Comparison of ENCODE assay signal across 16 cellular contexts in the genomic region with DNA sequence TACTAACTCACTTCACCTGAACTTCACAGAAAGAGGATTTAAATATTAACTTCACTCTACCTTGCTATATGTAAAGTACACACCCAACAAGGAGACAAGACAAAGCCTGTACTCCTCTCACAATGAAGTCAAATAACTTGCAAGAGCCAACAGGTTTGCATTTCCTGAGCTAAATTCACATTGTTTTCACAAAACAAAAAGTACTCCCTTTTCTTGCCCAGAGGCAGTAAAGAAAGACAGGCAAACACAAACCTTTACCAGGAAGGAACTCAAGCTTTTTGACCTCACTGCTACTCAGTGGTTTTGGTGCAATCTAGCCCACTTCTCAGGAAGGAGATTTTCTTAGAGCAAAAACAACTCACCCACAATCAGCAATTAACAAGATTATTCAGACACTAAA. TPM values are rescaled to one million over a fixed set of nuclear protein-coding genes. Genes with fewer than 3 reads are reported as not detected.
A peak's percentile ranks its signal among the peaks of the same experiment; 100 is the strongest.
DNase-seq lines count a peak whose midpoint lies in the region; ATAC-seq, FAIRE-seq and TF ChIP-seq lines count a peak whose summit lies in the region.
"Had no signal": no experiment of that assay in that cellular context is flagged by ENCODE, and none has a peak within 500 bp of the region (broad histone marks: within the 10 kb centered on the region; RNA-seq: fewer than 3 reads in every experiment).

No MANE protein-coding gene starts in this region.

- TF ChIP-seq CTCF in KMS-11 (conservative IDR thresholded peaks at IDR 0.05; ENCODE audit: low read depth, low read length) = no peak
- TF ChIP-seq CTCF in bronchial epithelial cell (IDR thresholded peaks at IDR 0.05; ENCODE audit: insufficient read depth, low read length, severe bottlenecking) = no peak
- no peak for TF ChIP-seq CTCF in natural killer cell (IDR thresholded peaks at IDR 0.05)
- no peak for TF ChIP-seq CTCF in esophagus muscularis mucosa (IDR thresholded peaks at IDR 0.05)

- no peaks in the 10 kb centered on the region for H4K20me1 ChIP-seq in KMS-11 (ENCODE audit: insufficient read depth)

- H3K9me3 ChIP-seq in esophagus muscularis mucosa = no peaks in the 10 kb centered on the region
- H3K9me3 ChIP-seq: sigmoid colon, thoracic aorta had no signal

- H3K36me3 Mint-ChIP-seq in natural killer cell = no peaks in the 10 kb centered on the region

- peaks cover 33% of the 10 kb centered on the region for H3K4me1 ChIP-seq in KMS-11 (ENCODE audit: low read depth, poor library complexity, severe bottlenecking)
- peaks cover 3 to 9% (median 8%) of the 10 kb centered on the region in 4 donors for H3K4me1 ChIP-seq in esophagus muscularis mucosa

- no peak for TF ChIP-seq EP300 in esophagus muscularis mucosa (IDR thresholded peaks at IDR 0.05)

- no peaks in the 10 kb centered on the region for H3K27me3 Mint-ChIP-seq in natural killer cell (ENCODE audit: low read depth in 2 of 2)

- peak overlapping the region; percentile 82 to 89 for H3K27ac Mint-ChIP-seq in natural killer cell

- H2AFZ ChIP-seq in KMS-11 (ENCODE audit: low read depth) = no peak overlapping the region; the same call in 1 of the 2 replicates

- peak overlapping the region; percentile 71 for H3K4me2 ChIP-seq in KMS-11

- TF ChIP-seq POLR2A in GM12891 (IDR thresholded peaks at IDR 0.05; ENCODE audit: low read depth, low read length) (no peak), esophagus muscularis mucosa (IDR thresholded peaks at IDR 0.05; ENCODE audit: low read depth) (no peak)

- H3K27me3 ChIP-seq in KMS-11 (ENCODE audit: insufficient read depth, low read depth) (no peaks in the 10 kb centered on the region), bronchial epithelial cell (ENCODE audit: control insufficient read depth, insufficient read depth, low read length) (no peaks in the 10 kb centered on the region), esophagus muscularis mucosa (no peaks in the 10 kb centered on the region)
- H3K27me3 ChIP-seq: brain microvascular endothelial cell, sigmoid colon had no signal

- H3K4me3 Mint-ChIP-seq in natural killer cell = peak overlapping the region; percentile 84

- peaks cover 4% of the 10 kb centered on the region; the same call in 1 of the 2 replicates for H3K79me2 ChIP-seq in KMS-11 (ENCODE audit: insufficient read depth, low read depth)

- ATAC-seq in natural killer cell (peak; percentile 58 to 83 (median 69)), HG02642 (IDR thresholded peaks at IDR 0.05; ENCODE audit: poor library complexity, unreplicated experiment) (no peak)

- intact Hi-C loops in natural killer cell (cut with micrococcal nuclease) = loop anchor here (1.0 to 5.0 kb wide), 2 partner anchors 9 to 213 kb away; no protein-coding TSS in a partner anchor
- intact Hi-C loops in esophagus muscularis mucosa (cut with DNase I) = no loop called here

- peaks cover 57 to 64% of the 10 kb centered on the region in 2 donors for H3K4me1 Mint-ChIP-seq in natural killer cell

- H3K27ac ChIP-seq in KMS-11 (peak overlapping the region; percentile 68), esophagus muscularis mucosa (replicated peaks in 1 of 4) (no peak overlapping the region)
- H3K27ac ChIP-seq: brain microvascular endothelial cell, sigmoid colon, thoracic aorta, WERI-Rb-1 had no signal

- H3K36me3 ChIP-seq in KMS-11 (ENCODE audit: insufficient read depth) = no peaks in the 10 kb centered on the region
- no peaks in the 10 kb centered on the region for H3K36me3 ChIP-seq in bronchial epithelial cell (ENCODE audit: control insufficient read depth, insufficient read depth, low read length)
- no peaks in the 10 kb centered on the region for H3K36me3 ChIP-seq in esophagus muscularis mucosa
- H3K36me3 ChIP-seq: brain microvascular endothelial cell, sigmoid colon, thoracic aorta, WERI-Rb-1 had no signal

- peak overlapping the region; percentile 27; the same call in 1 of the 2 replicates for H3K9ac ChIP-seq in KMS-11

- H3K9me3 Mint-ChIP-seq in natural killer cell = no peaks in the 10 kb centered on the region

- DNase-seq in GM12891 (ENCODE audit: insufficient read length, low spot score) (no peak), bronchial epithelial cell (ENCODE audit: low read depth) (peak; percentile 91), natural killer cell (no peak), esophagus muscularis mucosa (ENCODE audit: extremely low spot score) (no peak), T1000 (lab: John Stamatoyannopoulos, UW) (no peak)
- DNase-seq: activated effector memory CD4-positive, alpha-beta T cell treated with Interleukin-2 at 50 U/mL for 16 hours; brain microvascular endothelial cell; DMS153; NCI-H446; SHP77; sigmoid colon; WERI-Rb-1 had no signal

- H3K4me3 ChIP-seq in KMS-11 (IDR thresholded peaks at IDR 0.05; ENCODE audit: insufficient read depth, low read depth, low read length) = no peak overlapping the region
- no peak overlapping the region for H3K4me3 ChIP-seq in bronchial epithelial cell (ENCODE audit: low read depth, low read length)
- H3K4me3 ChIP-seq in esophagus muscularis mucosa = no peak overlapping the region
- H3K4me3 ChIP-seq: sigmoid colon, thoracic aorta had no signal

- FAIRE-seq in GM12891 (lab: Jason Lieb, UNC) (peak; percentile 72), bronchial epithelial cell (lab: Jason Lieb, UNC) (no peak)

TF ChIP-seq in GM12891, 5 proteins besides CTCF, POLR2A, EP300 and RAD21:
- TF ChIP-seq POLR2AphosphoS5 (IDR thresholded peaks at IDR 0.05; ENCODE audit: low read depth, low read length) = no peak
- TF ChIP-seq TAF1 (IDR thresholded peaks at IDR 0.05; ENCODE audit: low read depth, low read length) = no peak
- no peak for TF ChIP-seq PAX5 (IDR thresholded peaks at IDR 0.05; ENCODE audit: insufficient read depth, low read length, severe bottlenecking)
- no peak for TF ChIP-seq POU2F2 (IDR thresholded peaks at IDR 0.05; ENCODE audit: low read depth, low read length)
- no peak for TF ChIP-seq SPI1 (IDR thresholded peaks at IDR 0.05; ENCODE audit: low read depth, low read length)

RNA-seq across cellular contexts. Expression of a gene that starts 15.7 kb away (rescaled TPM):
- polyA plus RNA-seq in GM12891 (2012; ENCODE audit: low read depth, missing spikeins) = 12.2 TPM
- total RNA-seq in bronchial epithelial cell (20.5 and 30.0 TPM in 2 replicates), natural killer cell (100 to 1,000 TPM; 118 to 160 (median 132) TPM), esophagus muscularis mucosa (10 to 100 TPM; 25.2 to 45.9 (median 35.3) TPM)

RNA-seq across cellular contexts. Expression of a gene that starts 44.9 kb away (rescaled TPM):
- not detected for polyA plus RNA-seq in GM12891 (2012; ENCODE audit: low read depth, missing spikeins)
- total RNA-seq in bronchial epithelial cell = not detected in 2 replicates
- total RNA-seq in natural killer cell = not detected
- total RNA-seq in esophagus muscularis mucosa = not detected
- total RNA-seq: myocyte, sigmoid colon, thoracic aorta had no signal
